ENCODE assay signal across 8 cellular contexts in the genomic region with DNA sequence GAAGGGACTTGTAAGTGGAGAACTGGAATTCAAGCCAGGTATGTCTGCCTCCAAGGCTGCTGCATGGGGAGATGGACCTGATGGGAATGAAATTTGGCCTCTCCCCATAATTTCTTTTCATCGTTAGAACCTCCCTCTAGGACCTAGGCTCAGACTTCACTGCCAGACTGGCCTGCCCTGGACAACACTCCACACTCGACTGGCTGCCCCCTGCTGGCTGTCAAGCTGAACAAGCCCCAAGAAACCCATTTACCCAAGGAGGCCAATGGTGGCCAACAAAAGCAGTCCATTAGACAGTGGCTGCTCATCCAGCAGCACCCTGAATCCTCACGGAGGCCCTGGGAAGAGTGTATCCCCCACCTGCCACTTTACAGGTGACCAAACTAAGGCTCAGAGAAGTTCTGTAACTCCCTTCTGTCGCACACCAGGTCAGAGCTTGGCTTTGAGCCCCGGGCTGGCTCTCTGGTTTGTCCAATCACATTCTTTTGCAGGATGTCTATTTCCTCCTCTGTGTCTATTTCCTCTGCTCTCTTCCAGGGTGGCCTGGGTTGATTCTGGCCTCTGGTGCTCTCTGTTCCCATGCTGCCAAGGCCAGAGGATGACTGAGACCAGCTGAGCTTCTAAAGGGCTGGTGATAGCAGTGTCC. TPM values are rescaled to one million over a fixed set of nuclear protein-coding genes. Genes with fewer than 3 reads are reported as not detected.
A peak's percentile ranks its signal among the peaks of the same experiment; 100 is the strongest.
DNase-seq lines count a peak whose midpoint lies in the region; ATAC-seq and TF ChIP-seq lines count a peak whose summit lies in the region.

No MANE protein-coding gene starts in this region.

- CTCF ChIA-PET in naive thymus-derived CD4-positive, alpha-beta T cell (lab: Charles Lee) = interaction anchor here (0.6 to 1.7 kb wide), 2 partner anchors 50 to 149 kb away, joined by 4 to 5 read pairs; no protein-coding TSS in a partner anchor

- H3K9me3 Mint-ChIP-seq in HFFc6 = peaks cover 5% of the 10 kb centered on the region; the same call in 1 of the 2 replicates
- no peaks in the 10 kb centered on the region for H3K9me3 Mint-ChIP-seq in naive thymus-derived CD4-positive, alpha-beta T cell

- no peaks in the 10 kb centered on the region for H3K4me1 ChIP-seq in naive thymus-derived CD4-positive, alpha-beta T cell (ENCODE audit: control insufficient read depth in 2 of 2, insufficient read depth in 2 of 2, low read length in 2 of 2)

- DNase-seq in AG20443 (ENCODE audit: low spot score) (peak; percentile 72), HFFc6 (peak; percentile 58), cerebellar cortex (ENCODE audit: low spot score) (peak; percentile 31), amniotic stem cell (lab: John Stamatoyannopoulos, UW) (no peak), cerebellar nuclear complex (lab: John Stamatoyannopoulos, UW) (no peak), RKO (ENCODE audit: low spot score) (no peak)
- peak in 7 of 9 donors; percentile 10 to 53 (median 31) for DNase-seq in naive thymus-derived CD4-positive, alpha-beta T cell

- no peak overlapping the region for H3K27ac Mint-ChIP-seq in HFFc6
- H3K27ac Mint-ChIP-seq in naive thymus-derived CD4-positive, alpha-beta T cell = peak overlapping the region in 1 of 9 donors; percentile 62

- H3K27me3 ChIP-seq in naive thymus-derived CD4-positive, alpha-beta T cell (ENCODE audit: control insufficient read depth in 2 of 2, insufficient read depth in 2 of 2, low read length in 2 of 2) = no peaks in the 10 kb centered on the region

- H3K36me3 Mint-ChIP-seq in HFFc6 (ENCODE audit: low read depth) = peaks cover 5% of the 10 kb centered on the region; the same call in 1 of the 2 replicates
- H3K36me3 Mint-ChIP-seq in naive thymus-derived CD4-positive, alpha-beta T cell = no peaks in the 10 kb centered on the region

- H3K27ac ChIP-seq in VCaP = no peak overlapping the region
- no peak overlapping the region for H3K27ac ChIP-seq in naive thymus-derived CD4-positive, alpha-beta T cell (ENCODE audit: low read depth, low read length)

- POLR2A ChIA-PET in naive thymus-derived CD4-positive, alpha-beta T cell (lab: Charles Lee) = interaction anchor here (0.6 kb wide), 1 partner anchor 463 kb away, joined by 5 read pairs; no protein-coding TSS in a partner anchor

- H3K4me3 Mint-ChIP-seq in HFFc6 = no peak overlapping the region
- H3K4me3 Mint-ChIP-seq in naive thymus-derived CD4-positive, alpha-beta T cell = no peak overlapping the region

- H3K4me3 ChIP-seq in naive thymus-derived CD4-positive, alpha-beta T cell (ENCODE audit: low read length) = no peak overlapping the region

- intact Hi-C loops in naive thymus-derived CD4-positive, alpha-beta T cell (cut with micrococcal nuclease) = loop anchor here (1.0 kb wide), 3 partner anchors 49 to 150 kb away; no protein-coding TSS in a partner anchor

- TF ChIP-seq CTCF in HFFc6 (IDR thresholded peaks at IDR 0.05) (peak; percentile 82), VCaP (conservative IDR thresholded peaks at IDR 0.05) (peak; percentile 37)

- ATAC-seq in naive thymus-derived CD4-positive, alpha-beta T cell = peak; percentile 68

- peaks cover 17% of the 10 kb centered on the region for H3K27me3 Mint-ChIP-seq in HFFc6 (ENCODE audit: insufficient read depth)
- peaks cover 0 to 6% (median 0%) of the 10 kb centered on the region in 5 donors for H3K27me3 Mint-ChIP-seq in naive thymus-derived CD4-positive, alpha-beta T cell

- H3K36me3 ChIP-seq in naive thymus-derived CD4-positive, alpha-beta T cell (ENCODE audit: control insufficient read depth in 2 of 3, insufficient read depth in 3 of 3, low read length in 3 of 3) = no peaks in the 10 kb centered on the region

- H3K4me1 Mint-ChIP-seq in HFFc6 (ENCODE audit: low read depth) = 0 out of 2 replicates have a peak, but pooled peaks cover 13% of the 10 kb centered on the region
- no peaks in the 10 kb centered on the region for H3K4me1 Mint-ChIP-seq in naive thymus-derived CD4-positive, alpha-beta T cell

- H3K9me3 ChIP-seq in naive thymus-derived CD4-positive, alpha-beta T cell (ENCODE audit: control insufficient read depth in 2 of 3, low read length in 3 of 3) = no peaks in the 10 kb centered on the region

RNA-seq across cellular contexts. Expression of a gene that starts 3.8 kb away (rescaled TPM):
- total RNA-seq in HFFc6 (2021; fragmentation: NEBNext Ultra II Directional; extraction: Animal tissue kit (Norgen Biotek cat#: 25700)) = not detected
- not detected for total RNA-seq in naive thymus-derived CD4-positive, alpha-beta T cell
- not detected for polyA plus RNA-seq in naive thymus-derived CD4-positive, alpha-beta T cell

RNA-seq across cellular contexts. Expression of a gene that starts 11.6 kb away (rescaled TPM):
- 10 to 100 TPM; 17.4 to 30.6 (median 27.8) TPM for total RNA-seq in HFFc6 (2021; fragmentation: NEBNext Ultra II Directional; extraction: Animal tissue kit (Norgen Biotek cat#: 25700))
- total RNA-seq in naive thymus-derived CD4-positive, alpha-beta T cell = 10 to 100 TPM; 16.6 to 28.3 (median 18.2) TPM
- polyA plus RNA-seq in naive thymus-derived CD4-positive, alpha-beta T cell = 10 to 100 TPM in 1 of 2 donors, 1 to 10 TPM in 1; 8.9 to 11.3 TPM

Comparison
In these comparisons a context has a peak if more than half of its experiments do, and no peak if none do; other contexts are left out.
1. DNase-seq: peak in AG20443 (single experiment), HFFc6 (single experiment), cerebellar cortex (single experiment) and naive thymus-derived CD4-positive, alpha-beta T cell (7 of 9); none in amniotic stem cell (single experiment), cerebellar nuclear complex (0 of 2) and RKO (single experiment).